ENCODE assay signal across 26 cellular contexts in the genomic region with DNA sequence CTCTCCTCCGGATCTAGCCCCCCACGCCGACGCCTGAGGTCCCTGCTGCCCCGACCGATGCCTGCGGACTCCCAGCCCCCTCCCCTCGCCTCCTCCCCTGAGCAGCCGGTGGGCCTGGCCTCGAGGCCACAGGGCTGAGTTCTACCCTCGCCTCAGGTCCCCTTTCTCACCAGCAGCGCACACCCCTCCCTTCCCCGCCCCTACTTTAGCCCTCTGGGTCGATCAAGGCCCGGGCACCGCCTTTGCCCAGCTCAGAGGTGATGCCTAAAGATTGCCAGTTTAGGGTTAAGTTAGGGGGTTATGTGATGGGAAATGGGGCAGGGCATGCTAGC. TPM values are rescaled to one million over a fixed set of nuclear protein-coding genes. Genes with fewer than 3 reads are reported as not detected.
DNase-seq lines count a peak whose midpoint lies in the region; ATAC-seq, FAIRE-seq and TF ChIP-seq lines count a peak whose summit lies in the region.
"Had no signal": no experiment of that assay in that cellular context is flagged by ENCODE, and none has a peak within 500 bp of the region (broad histone marks: within the 10 kb centered on the region; RNA-seq: fewer than 3 reads in every experiment).

No MANE protein-coding gene starts in this region.

- no peak for FAIRE-seq in pancreas (lab: Jason Lieb, UNC)
- FAIRE-seq: bronchial epithelial cell, GM12892, GM19239 had no signal

- TF ChIP-seq CTCF in hepatocyte (IDR thresholded peaks at IDR 0.05; ENCODE audit: poor library complexity): no peak
- no peak for TF ChIP-seq CTCF in pancreas (IDR thresholded peaks at IDR 0.05)

- H3K4me3 ChIP-seq in hepatocyte (no peak overlapping the region), pancreas (peak overlapping the region in 1 of 4 donors; percentile 26)
- H3K4me3 ChIP-seq: colonic mucosa, skin epidermis had no signal

- intact Hi-C loops in posterior vena cava (cut with DNase I) (loop anchor here in 1 of 2 donors (1.0 kb wide), 1 partner anchor 16 kb away; no protein-coding TSS in a partner anchor), pancreas (cut with DNase I) (no loop called here)

- H2AFZ ChIP-seq in hepatocyte: no peak overlapping the region

- peak; percentile 47 for DNase-seq in NCI-H748 (lab: John Stamatoyannopoulos, UW; ENCODE audit: unreplicated experiment)
- DNase-seq in NCI-H748 treated with DMSO at 0.1 percent for 48 hours (lab: John Stamatoyannopoulos, UW): no peak
- DNase-seq in KBM-7: peak; percentile 37
- DNase-seq in hepatocyte (ENCODE audit: low spot score): no peak
- DNase-seq in posterior vena cava (ENCODE audit: low spot score): peak; percentile 63
- DNase-seq in 8988T: no peak
- no peak for DNase-seq in pancreas
- DNase-seq: activated CD4-positive, alpha-beta T cell treated with anti-CD3 and anti-CD28 coated beads for 1 hour; activated T-cell treated with anti-CD3 and anti-CD28 coated beads, Interleukin-2, amount 50 U/mL, for 1 hour; colonic mucosa; DND-41; NCI-H1105; NCI-H524 treated with DMSO at 0.1 percent for 48 hours; stimulated activated CD4-positive, alpha-beta T cell treated with anti-CD3 and anti-CD28 coated beads, Interleukin-2, amount 100 ng/mL, for 24 hours had no signal

- 2% methylated on average over 6 of the region's 16 CpGs for WGBS in hepatocyte (ENCODE audit: low lambda C conversion rate, missing lambda C conversion rate)
- WGBS in pancreas, 2 donors: 1 to 5% methylated on average over 12 to 16 of the region's 16 CpGs

- H3K9me2 ChIP-seq in hepatocyte (replicated peaks; ENCODE audit: insufficient read depth): no peaks in the 10 kb centered on the region

- H3K79me2 ChIP-seq in hepatocyte: no peaks in the 10 kb centered on the region

- peaks cover 100% of the 10 kb centered on the region for H3K27me3 ChIP-seq in hepatocyte
- H3K27me3 ChIP-seq in pancreas: peaks cover 0 to 36% (median 14%) of the 10 kb centered on the region in 4 donors

- H3K9me3 ChIP-seq in hepatocyte (ENCODE audit: low read depth) (no peaks in the 10 kb centered on the region), pancreas (no peaks in the 10 kb centered on the region)
- H3K9me3 ChIP-seq: colonic mucosa, thoracic aorta had no signal

- H4K20me1 ChIP-seq in hepatocyte (ENCODE audit: insufficient read depth, poor library complexity, severe bottlenecking): no peaks in the 10 kb centered on the region

- ATAC-seq in HG02678 (IDR thresholded peaks at IDR 0.05; ENCODE audit: unreplicated experiment): no peak
- no peak for ATAC-seq in pancreas
- ATAC-seq: natural killer cell treated with Interleukin-12 subunit alpha and Interleukin-12 subunit beta and Interleukin-15 and Interleukin-18, amount 100 ng/mL, for 72 hours; stimulated activated memory B cell treated with anti-CD40 and anti-IgM and Interleukin-4, amounts not matched to agents 10 μg/mL and 1 μg/mL and 100 μg/mL, for 72 hours had no signal

- H3K4me2 ChIP-seq in hepatocyte: peak overlapping the region; percentile 68

- H3K4me1 ChIP-seq in hepatocyte (ENCODE audit: insufficient read depth) (peaks cover 24% of the 10 kb centered on the region), pancreas (peaks cover 0 to 5% (median 4%) of the 10 kb centered on the region in 3 donors)

- H3K27ac ChIP-seq in hepatocyte: no peak overlapping the region
- no peak overlapping the region for H3K27ac ChIP-seq in pancreas
- H3K27ac ChIP-seq: colonic mucosa, skin epidermis, thoracic aorta had no signal

- in situ Hi-C loops in KBM-7 (cut with MboI; ENCODE audit: low pct_unique_long_range_greater_than_20kb, low sequenced_read_pairs): no loop called here

- H3K36me3 ChIP-seq in hepatocyte (replicated peaks; ENCODE audit: insufficient read depth, low read depth) (no peaks in the 10 kb centered on the region), pancreas (no peaks in the 10 kb centered on the region)
- H3K36me3 ChIP-seq: colonic mucosa, thoracic aorta had no signal

RNA-seq across cellular contexts. Expression of a gene that starts 5.7 kb away (rescaled TPM):
- total RNA-seq in hepatocyte: not detected in 2 replicates
- polyA plus RNA-seq in hepatocyte: not detected in 2 replicates
- not detected for total RNA-seq in posterior vena cava
- under 1 TPM; 0.19 to 0.72 (median 0.25) TPM for total RNA-seq in pancreas
- polyA plus RNA-seq in pancreas: 1 to 10 TPM; 1.4 to 1.7 TPM
- total RNA-seq: A172; bronchial epithelial cell; colonic mucosa; glomerular endothelial cell; mesothelial cell of epicardium; natural killer cell treated with Interleukin-12 subunit alpha and Interleukin-12 subunit beta and Interleukin-15 and Interleukin-18, amount 100 ng/mL, for 72 hours; pulmonary artery endothelial cell had no signal

Comparison
In these comparisons a context has a peak if more than half of its experiments do, and no peak if none do; other contexts are left out.
1. DNase-seq: peak in NCI-H748 (single experiment), KBM-7 (single experiment) and posterior vena cava (single experiment); none in NCI-H748 treated with DMSO at 0.1 percent for 48 hours (single experiment), hepatocyte (single experiment), 8988T (single experiment) and pancreas (0 of 6).